In genomic region chr4:124738994-124739393, GRCh38 we compare ENCODE assay signal across 25 cellular contexts.
"Had no signal": no experiment of that assay in that cellular context is flagged by ENCODE, and none has a peak within 500 bp of the region (broad histone marks: within the 10 kb centered on the region; RNA-seq: fewer than 3 reads in every experiment).

No MANE protein-coding gene starts in this region.

- H3K27ac ChIP-seq: hepatocyte, left ventricle myocardium inferior, parathyroid adenoma, right lobe of liver, skin epidermis, stomach, suprapubic skin, tibial nerve had no signal

- H3K9me3 Mint-ChIP-seq: activated CD4-positive, alpha-beta memory T cell treated with anti-CD3 and anti-CD28 coated beads for 36 hours; activated naive CD8-positive, alpha-beta T cell treated with anti-CD3 and anti-CD28 coated beads for 36 hours; stimulated activated memory B cell treated with anti-CD40 and anti-IgM and Interleukin-4, amounts not matched to agents 10 μg/mL and 1 μg/mL and 100 μg/mL, for 72 hours; T-helper 1 cell treated with Interleukin-12 subunit alpha and Interleukin-12 subunit beta and Interleukin-4 antibody, amounts not matched to agents 30 μg/mL and 1 μg/mL, for 36 hours had no signal

- H3K27me3 ChIP-seq: hepatocyte, right lobe of liver, stomach, suprapubic skin, tibial nerve had no signal

- H3K36me3 ChIP-seq: left ventricle myocardium inferior, right lobe of liver, stomach, suprapubic skin, tibial nerve had no signal

- H3K4me1 Mint-ChIP-seq: activated naive CD8-positive, alpha-beta T cell treated with anti-CD3 and anti-CD28 coated beads for 36 hours; stimulated activated memory B cell treated with anti-CD40 and anti-IgM and Interleukin-4, amounts not matched to agents 10 μg/mL and 1 μg/mL and 100 μg/mL, for 72 hours had no signal

- H3K9me3 ChIP-seq: left ventricle myocardium inferior, right lobe of liver, stomach, suprapubic skin, tibial nerve had no signal

- H3K9ac ChIP-seq: parathyroid adenoma had no signal

- H2AFZ ChIP-seq: hepatocyte, parathyroid adenoma had no signal

- DNase-seq: activated CD4-positive, alpha-beta memory T cell treated with anti-CD3 and anti-CD28 coated beads for 36 hours; activated CD4-positive, alpha-beta T cell treated with anti-CD3 and anti-CD28 coated beads for 48 hours; activated CD4-positive, CD25-positive, alpha-beta regulatory T cell; activated naive CD4-positive, alpha-beta T cell treated with Interleukin-2 at 50 U/mL for 16 hours; activated naive CD8-positive, alpha-beta T cell treated with anti-CD3 and anti-CD28 coated beads for 36 hours; activated T-cell treated with anti-CD3 and anti-CD28 coated beads, Interleukin-2, amount 50 U/mL, for 48 hours; central memory CD4-positive, alpha-beta T cell; dermis blood vessel endothelial cell; effector CD8-positive, alpha-beta T cell; glutamatergic neuron; left ventricle myocardium inferior; midbrain; right lobe of liver; stimulated activated CD4-positive, alpha-beta T cell treated with anti-CD3 and anti-CD28 coated beads, Interleukin-2, amount 100 ng/mL, for 24 hours; stomach; T1000 had no signal

- H3K4me3 ChIP-seq: hepatocyte, left ventricle myocardium inferior, right lobe of liver, skin epidermis, stomach, suprapubic skin, tibial nerve had no signal

- H3K79me2 ChIP-seq: hepatocyte, parathyroid adenoma had no signal

- ATAC-seq: esophagus mucosa; natural killer cell treated with Interleukin-12 subunit alpha and Interleukin-12 subunit beta and Interleukin-15 and Interleukin-18, amount 100 ng/mL, for 72 hours; right lobe of liver; stimulated activated memory B cell treated with anti-CD40 and anti-IgM and Interleukin-4, amounts not matched to agents 10 μg/mL and 1 μg/mL and 100 μg/mL, for 72 hours had no signal

- H3K36me3 Mint-ChIP-seq: activated CD4-positive, alpha-beta memory T cell treated with anti-CD3 and anti-CD28 coated beads for 36 hours; activated naive CD8-positive, alpha-beta T cell treated with anti-CD3 and anti-CD28 coated beads for 36 hours; natural killer cell treated with Interleukin-12 subunit alpha and Interleukin-12 subunit beta and Interleukin-15 and Interleukin-18, amount 100 ng/mL, for 72 hours; stimulated activated memory B cell treated with anti-CD40 and anti-IgM and Interleukin-4, amounts not matched to agents 10 μg/mL and 1 μg/mL and 100 μg/mL, for 72 hours had no signal

- H3K4me3 Mint-ChIP-seq: activated CD4-positive, alpha-beta memory T cell treated with anti-CD3 and anti-CD28 coated beads for 36 hours; activated naive CD8-positive, alpha-beta T cell treated with anti-CD3 and anti-CD28 coated beads for 36 hours; natural killer cell treated with Interleukin-12 subunit alpha and Interleukin-12 subunit beta and Interleukin-15 and Interleukin-18, amount 100 ng/mL, for 72 hours; stimulated activated memory B cell treated with anti-CD40 and anti-IgM and Interleukin-4, amounts not matched to agents 10 μg/mL and 1 μg/mL and 100 μg/mL, for 72 hours; T-helper 1 cell treated with Interleukin-12 subunit alpha and Interleukin-12 subunit beta and Interleukin-4 antibody, amounts not matched to agents 30 μg/mL and 1 μg/mL, for 36 hours had no signal

- H3K27ac Mint-ChIP-seq: activated CD4-positive, alpha-beta memory T cell treated with anti-CD3 and anti-CD28 coated beads for 36 hours; activated naive CD8-positive, alpha-beta T cell treated with anti-CD3 and anti-CD28 coated beads for 36 hours; natural killer cell treated with Interleukin-12 subunit alpha and Interleukin-12 subunit beta and Interleukin-15 and Interleukin-18, amount 100 ng/mL, for 72 hours; stimulated activated memory B cell treated with anti-CD40 and anti-IgM and Interleukin-4, amounts not matched to agents 10 μg/mL and 1 μg/mL and 100 μg/mL, for 72 hours; T-helper 1 cell treated with Interleukin-12 subunit alpha and Interleukin-12 subunit beta and Interleukin-4 antibody, amounts not matched to agents 30 μg/mL and 1 μg/mL, for 36 hours had no signal

- H3K4me2 ChIP-seq: hepatocyte had no signal

- H3K27me3 Mint-ChIP-seq: activated CD4-positive, alpha-beta memory T cell treated with anti-CD3 and anti-CD28 coated beads for 36 hours; natural killer cell treated with Interleukin-12 subunit alpha and Interleukin-12 subunit beta and Interleukin-15 and Interleukin-18, amount 100 ng/mL, for 72 hours; stimulated activated memory B cell treated with anti-CD40 and anti-IgM and Interleukin-4, amounts not matched to agents 10 μg/mL and 1 μg/mL and 100 μg/mL, for 72 hours had no signal

- H3K4me1 ChIP-seq: left ventricle myocardium inferior, parathyroid adenoma, stomach, suprapubic skin, tibial nerve had no signal
